29 cellular contexts compared by ENCODE assay signal in the genomic region with DNA sequence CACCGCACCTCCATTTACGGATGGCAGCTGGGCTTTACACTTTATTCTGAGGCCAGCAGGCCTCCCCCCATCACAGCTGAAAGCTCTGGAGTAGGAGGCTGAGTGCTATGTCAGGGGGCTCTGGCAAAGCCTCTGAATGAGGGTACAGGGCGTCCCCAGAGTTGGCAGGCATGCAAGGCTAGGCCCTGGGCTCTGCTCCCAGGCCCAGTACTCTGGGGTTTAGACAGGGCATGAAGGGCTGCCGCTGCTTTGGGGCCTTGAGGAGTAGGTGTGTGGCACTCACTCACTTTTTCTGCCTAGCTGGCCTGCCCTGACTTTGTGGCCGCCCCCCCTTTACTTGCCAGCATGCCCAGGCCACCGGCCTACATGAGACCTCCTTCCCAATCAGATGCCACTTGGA.
DNase-seq lines count a peak whose midpoint lies in the region; ATAC-seq and TF ChIP-seq lines count a peak whose summit lies in the region.
"Had no signal": no experiment of that assay in that cellular context is flagged by ENCODE, and none has a peak within 500 bp of the region (broad histone marks: within the 10 kb centered on the region; RNA-seq: fewer than 3 reads in every experiment).

No MANE protein-coding gene starts in this region.

- peak in 31 of 61 donors; percentile 9 to 72 (median 34) for DNase-seq in caudate nucleus (lab: John Stamatoyannopoulos, UW)
- DNase-seq in left ventricle myocardium superior, result peak; percentile 80
- DNase-seq in nucleus accumbens (lab: John Stamatoyannopoulos, UW), result peak in 39 of 56 donors; percentile 4 to 79 (median 36)
- DNase-seq in type B pancreatic cell (ENCODE audit: extremely low spot score, unreplicated experiment), result no peak
- DNase-seq in BE2C, result no peak
- DNase-seq in retina, result no peak
- no peak for DNase-seq in omental fat pad (ENCODE audit: low spot score)
- DNase-seq: activated CD4-positive, alpha-beta T cell treated with anti-CD3 and anti-CD28 coated beads, Interleukin-2, amount 50 U/mL, for 4 hours; activated CD8-positive, alpha-beta memory T cell treated with anti-CD3 and anti-CD28 coated beads, Interleukin-2, amount 10 ng/mL, durations not matched to agents 7 days and 5 days; activated naive CD4-positive, alpha-beta T cell; activated T-cell treated with anti-CD3 and anti-CD28 coated beads, Interleukin-2, amount 50 U/mL, for 48 hours; esophagus squamous epithelium; foreskin keratinocyte; IMR-90; left colon; mesendoderm; MV-4-11; NCI-H1436 treated with DMSO at 0.1 percent for 48 hours; NCI-H2081 treated with DMSO at 0.1 percent for 48 hours; NCI-H226; SHP77; stimulated activated CD4-positive, alpha-beta T cell treated with anti-CD3 and anti-CD28 coated beads, Interleukin-2, amount 100 ng/mL, for 24 hours; thyroid gland had no signal

- TF ChIP-seq CTCF in type B pancreatic cell (conservative IDR thresholded peaks at IDR 0.05) (no peak), BE2C (IDR thresholded peaks at IDR 0.05; ENCODE audit: low read depth, low read length) (no peak), omental fat pad (IDR thresholded peaks at IDR 0.05) (no peak)

- H3K4me1 Mint-ChIP-seq in type B pancreatic cell (ENCODE audit: unreplicated experiment), result peaks cover 11% of the 10 kb centered on the region
- H3K4me1 Mint-ChIP-seq: activated CD8-positive, alpha-beta memory T cell treated with anti-CD3 and anti-CD28 coated beads, Interleukin-2, amount 10 ng/mL, durations not matched to agents 7 days and 5 days had no signal

- intact Hi-C loops in left ventricle myocardium superior (cut with micrococcal nuclease), result no loop called here

- peak overlapping the region; percentile 65 for H3K27ac Mint-ChIP-seq in type B pancreatic cell
- H3K27ac Mint-ChIP-seq: activated CD8-positive, alpha-beta memory T cell treated with anti-CD3 and anti-CD28 coated beads, Interleukin-2, amount 10 ng/mL, durations not matched to agents 7 days and 5 days; stimulated activated naive CD8-positive, alpha-beta T cell treated with anti-CD3 and anti-CD28 coated beads, Interleukin-15, Interleukin-2, amounts not matched to agents 100 ng/mL and 50 ng/mL, for 24 hours had no signal

- H3K36me3 Mint-ChIP-seq in type B pancreatic cell, result peaks cover 38% of the 10 kb centered on the region
- H3K36me3 Mint-ChIP-seq: activated CD8-positive, alpha-beta memory T cell treated with anti-CD3 and anti-CD28 coated beads, Interleukin-2, amount 10 ng/mL, durations not matched to agents 7 days and 5 days; brain had no signal

- ATAC-seq in left ventricle myocardium superior (peak; percentile 93), omental fat pad (ENCODE audit: low FRiP score) (no peak)
- ATAC-seq: activated CD4-positive, CD25-positive, alpha-beta regulatory T cell treated with anti-CD3 and anti-CD28 coated beads, Interleukin-2, amount 50 U/mL, for 24 hours; activated CD8-positive, alpha-beta memory T cell treated with anti-CD3 and anti-CD28 coated beads, Interleukin-2, amount 10 ng/mL, durations not matched to agents 7 days and 5 days; foreskin keratinocyte; left colon had no signal

- no peaks in the 10 kb centered on the region for H3K4me1 ChIP-seq in BE2C
- H3K4me1 ChIP-seq: esophagus squamous epithelium, foreskin keratinocyte had no signal

- H3K9me3 Mint-ChIP-seq in type B pancreatic cell, result no peaks in the 10 kb centered on the region
- H3K9me3 Mint-ChIP-seq: brain; stimulated activated naive CD8-positive, alpha-beta T cell treated with anti-CD3 and anti-CD28 coated beads, Interleukin-15, Interleukin-2, amounts not matched to agents 100 ng/mL and 50 ng/mL, for 24 hours had no signal

- no peaks in the 10 kb centered on the region for H3K27me3 ChIP-seq in BE2C
- H3K27me3 ChIP-seq: esophagus squamous epithelium, foreskin keratinocyte, hepatocyte, neutrophil, thyroid gland had no signal

- no peaks in the 10 kb centered on the region for H3K9me3 ChIP-seq in BE2C
- H3K9me3 ChIP-seq: esophagus squamous epithelium, neutrophil, thyroid gland had no signal

- H3K27me3 Mint-ChIP-seq in type B pancreatic cell, result no peaks in the 10 kb centered on the region
- H3K27me3 Mint-ChIP-seq: brain; stimulated activated naive CD8-positive, alpha-beta T cell treated with anti-CD3 and anti-CD28 coated beads, Interleukin-15, Interleukin-2, amounts not matched to agents 100 ng/mL and 50 ng/mL, for 24 hours had no signal

- H3K4me3 ChIP-seq in BE2C (ENCODE audit: low read depth, low read length), result no peak overlapping the region
- H3K4me3 ChIP-seq: esophagus squamous epithelium, hepatocyte, thyroid gland had no signal

- H3K36me3 ChIP-seq in BE2C, result no peaks in the 10 kb centered on the region
- H3K36me3 ChIP-seq: neutrophil had no signal

- no peak overlapping the region for H3K4me3 Mint-ChIP-seq in type B pancreatic cell
- H3K4me3 Mint-ChIP-seq: activated CD8-positive, alpha-beta memory T cell treated with anti-CD3 and anti-CD28 coated beads, Interleukin-2, amount 10 ng/mL, durations not matched to agents 7 days and 5 days; brain; stimulated activated naive CD8-positive, alpha-beta T cell treated with anti-CD3 and anti-CD28 coated beads, Interleukin-15, Interleukin-2, amounts not matched to agents 100 ng/mL and 50 ng/mL, for 24 hours had no signal

- peak overlapping the region; percentile 74 for H3K27ac ChIP-seq in caudate nucleus (ENCODE audit: low read depth, low read length)
- H3K27ac ChIP-seq: C4-2B, esophagus squamous epithelium, foreskin keratinocyte, hepatocyte, neutrophil, thyroid gland had no signal

Comparison
In these comparisons a context has a peak if more than half of its experiments do, and no peak if none do; other contexts are left out.
1. DNase-seq: peak in caudate nucleus (31 of 61), left ventricle myocardium superior (single experiment) and nucleus accumbens (39 of 56); none in type B pancreatic cell (single experiment), BE2C (single experiment), retina (single experiment) and omental fat pad (single experiment).